Comparison of ENCODE assay signal across 11 cellular contexts in genomic region chr19:8655340-8655709, GRCh38. TPM values are rescaled to one million over a fixed set of nuclear protein-coding genes. Genes with fewer than 3 reads are reported as not detected.
DNase-seq lines count a peak whose midpoint lies in the region; ATAC-seq and TF ChIP-seq lines count a peak whose summit lies in the region.
"Had no signal": no experiment of that assay in that cellular context is flagged by ENCODE, and none has a peak within 500 bp of the region (broad histone marks: within the 10 kb centered on the region; RNA-seq: fewer than 3 reads in every experiment).

No MANE protein-coding gene starts in this region.

- H3K79me2 ChIP-seq in neural progenitor cell (ENCODE audit: low read depth) (no peaks in the 10 kb centered on the region), H9 (ENCODE audit: insufficient read depth, low read length) (no peaks in the 10 kb centered on the region)

- no peak overlapping the region for H3K23ac ChIP-seq in H9 (ENCODE audit: insufficient read length, low read depth, low read length)

- no peaks in the 10 kb centered on the region for H3F3A ChIP-seq in neural progenitor cell (ENCODE audit: low read depth)

- H3K36me3 Mint-ChIP-seq in activated CD4-positive, alpha-beta memory T cell treated with anti-CD3 and anti-CD28 coated beads for 36 hours = no peaks in the 10 kb centered on the region
- no peaks in the 10 kb centered on the region for H3K36me3 Mint-ChIP-seq in neural progenitor cell
- no peaks in the 10 kb centered on the region; a peak in 1 of 7 replicates for H3K36me3 Mint-ChIP-seq in H9 (ENCODE audit: insufficient read depth in 1 of 3, low read depth in 3 of 3)

- no peak overlapping the region for H3K4me3 Mint-ChIP-seq in activated CD4-positive, alpha-beta memory T cell treated with anti-CD3 and anti-CD28 coated beads for 36 hours
- no peak overlapping the region for H3K4me3 Mint-ChIP-seq in neural progenitor cell
- H3K4me3 Mint-ChIP-seq in H9 = no peak overlapping the region

- H3T11ph ChIP-seq in H9 (ENCODE audit: low read length) = no peak overlapping the region

- no peak overlapping the region for H3K4ac ChIP-seq in H9 (ENCODE audit: low read depth, low read length)

- no peaks in the 10 kb centered on the region for H3K79me1 ChIP-seq in H9 (ENCODE audit: insufficient read depth, low read depth, low read length, poor library complexity, severe bottlenecking)

- intact Hi-C loops in right cardiac atrium (cut with DNase I) (loop anchor here in 3 of 4 donors (2.0 to 10.0 kb wide), 2 partner anchors 419 to 425 kb away; no protein-coding TSS in a partner anchor), left ventricle myocardium inferior (cut with micrococcal nuclease) (loop anchor here (5.0 kb wide), 1 partner anchor 422 kb away; no protein-coding TSS in a partner anchor)
- intact Hi-C loops in activated CD4-positive, alpha-beta memory T cell treated with anti-CD3 and anti-CD28 coated beads for 36 hours (cut with micrococcal nuclease) = loop anchor here (10.0 kb wide), 1 partner anchor 429 kb away; the partner anchor contains the start of gene OR1M1

- no peak overlapping the region for H2BK5ac ChIP-seq in H9 (ENCODE audit: insufficient read length, low read length)

- no peaks in the 10 kb centered on the region for H3K36me3 ChIP-seq in left ventricle myocardium inferior
- no peaks in the 10 kb centered on the region for H3K36me3 ChIP-seq in upper lobe of left lung
- H3K36me3 ChIP-seq in neural progenitor cell = no peaks in the 10 kb centered on the region
- H3K36me3 ChIP-seq: SJSA1, stomach had no signal

- no peak overlapping the region for H3K27ac ChIP-seq in right cardiac atrium (ENCODE audit: low read length)
- H3K27ac ChIP-seq in left ventricle myocardium inferior (replicated peaks) = no peak overlapping the region
- no peak overlapping the region for H3K27ac ChIP-seq in upper lobe of left lung
- H3K27ac ChIP-seq in neural progenitor cell = no peak overlapping the region
- no peak overlapping the region for H3K27ac ChIP-seq in H9 (ENCODE audit: insufficient read length, low read depth, low read length)
- H3K27ac ChIP-seq: SJSA1, stomach had no signal

- H3K23me2 ChIP-seq in H9 (ENCODE audit: insufficient read length, low read depth, low read length, poor library complexity, severe bottlenecking) = no peaks in the 10 kb centered on the region

- H2BK20ac ChIP-seq in H9 (ENCODE audit: low read depth, low read length, poor library complexity, severe bottlenecking) = no peak overlapping the region

- no peak overlapping the region for H3K14ac ChIP-seq in H9 (ENCODE audit: insufficient read depth, low read length)

- H2BK120ac ChIP-seq in H9 (ENCODE audit: low read depth, low read length, poor library complexity, severe bottlenecking) = no peak overlapping the region

- no peak overlapping the region for H4K91ac ChIP-seq in H9 (ENCODE audit: insufficient read length, low read depth, low read length)

- H4K20me1 ChIP-seq in neural progenitor cell (ENCODE audit: low read depth) (no peaks in the 10 kb centered on the region), H9 (ENCODE audit: control insufficient read depth, insufficient read depth, insufficient read length) (no peaks in the 10 kb centered on the region)

- no peak overlapping the region for H2BK15ac ChIP-seq in H9 (ENCODE audit: low read depth, low read length)

- 83% methylated on average over 12 of the region's 12 CpGs for WGBS in right cardiac atrium
- 68% methylated on average over 7 of the region's 12 CpGs; no CpG with 5 or more reads in 1 of the 2 donors for WGBS in upper lobe of left lung, 2 donors
- no CpG with 5 or more reads among the region's 12 CpGs for WGBS in H9 (ENCODE audit: extremely low coverage, insufficient read length, low lambda C conversion rate)

- H3K9ac ChIP-seq in neural progenitor cell = no peak overlapping the region
- no peak overlapping the region for H3K9ac ChIP-seq in H9 (ENCODE audit: extremely low read depth, insufficient read length, low read length)

- H3K9me3 ChIP-seq in right cardiac atrium (ENCODE audit: control insufficient read depth, low read length) (no peaks in the 10 kb centered on the region), left ventricle myocardium inferior (replicated peaks) (no peaks in the 10 kb centered on the region), upper lobe of left lung (no peaks in the 10 kb centered on the region), neural progenitor cell (ENCODE audit: low read depth) (no peaks in the 10 kb centered on the region), H9 (ENCODE audit: control insufficient read depth, low read depth, low read length) (no peaks in the 10 kb centered on the region)
- H3K9me3 ChIP-seq: SJSA1, stomach had no signal

- POLR2A ChIA-PET in activated CD4-positive, alpha-beta memory T cell treated with anti-CD3 and anti-CD28 coated beads for 36 hours (lab: Charles Lee) = no interaction called here

- no peaks in the 10 kb centered on the region for H3K9me3 Mint-ChIP-seq in activated CD4-positive, alpha-beta memory T cell treated with anti-CD3 and anti-CD28 coated beads for 36 hours
- no peaks in the 10 kb centered on the region for H3K9me3 Mint-ChIP-seq in neural progenitor cell
- H3K9me3 Mint-ChIP-seq in H9 = no peaks in the 10 kb centered on the region

- no peak for TF ChIP-seq CTCF in left ventricle myocardium inferior (IDR thresholded peaks at IDR 0.05; ENCODE audit: borderline replicate concordance)
- TF ChIP-seq CTCF in upper lobe of left lung (IDR thresholded peaks at IDR 0.05) = no peak
- TF ChIP-seq CTCF in neural progenitor cell (IDR thresholded peaks at IDR 0.05) = no peak
- no peak for TF ChIP-seq CTCF in H9 (conservative IDR thresholded peaks at IDR 0.05)

- no peak for TF ChIP-seq EP300 in upper lobe of left lung (IDR thresholded peaks at IDR 0.05)

- H3K4me3 ChIP-seq in right cardiac atrium (ENCODE audit: low read length) (no peak overlapping the region), left ventricle myocardium inferior (no peak overlapping the region), upper lobe of left lung (peak overlapping the region in 1 of 4 donors; percentile 35), neural progenitor cell (no peak overlapping the region)
- H3K4me3 ChIP-seq: SJSA1 had no signal

- TF ChIP-seq POLR2A in upper lobe of left lung (IDR thresholded peaks at IDR 0.05) = no peak

- H3K4me2 ChIP-seq in neural progenitor cell (no peak overlapping the region), H9 (ENCODE audit: insufficient read depth, insufficient read length, low read length) (no peak overlapping the region)

- no peaks in the 10 kb centered on the region for H3K27me3 Mint-ChIP-seq in activated CD4-positive, alpha-beta memory T cell treated with anti-CD3 and anti-CD28 coated beads for 36 hours
- H3K27me3 Mint-ChIP-seq in neural progenitor cell (ENCODE audit: insufficient read depth, low read depth) = peaks cover 16% of the 10 kb centered on the region
- H3K27me3 Mint-ChIP-seq in H9 (ENCODE audit: low read depth) = peaks cover 17% of the 10 kb centered on the region

- no peak for DNase-seq in right cardiac atrium
- no peak for DNase-seq in left ventricle myocardium inferior
- DNase-seq in activated CD4-positive, alpha-beta memory T cell treated with anti-CD3 and anti-CD28 coated beads for 36 hours = peak; percentile 44
- peak; percentile 7 for DNase-seq in effector CD8-positive, alpha-beta T cell (lab: John Stamatoyannopoulos, UW)
- peak in 1 of 2 donors; percentile 50 for DNase-seq in upper lobe of left lung
- DNase-seq in neural progenitor cell (ENCODE audit: low spot score) = no peak
- no peak for DNase-seq in H9

- no peak overlapping the region for H2AK5ac ChIP-seq in H9 (ENCODE audit: insufficient read length, low read length)

- peaks cover 14% of the 10 kb centered on the region for H3K4me1 Mint-ChIP-seq in activated CD4-positive, alpha-beta memory T cell treated with anti-CD3 and anti-CD28 coated beads for 36 hours (ENCODE audit: low read depth)
- H3K4me1 Mint-ChIP-seq in neural progenitor cell (peaks cover 8% of the 10 kb centered on the region), H9 (peaks cover 2 to 15% of the 10 kb centered on the region in 2 experiments)

- H3K27me3 ChIP-seq in right cardiac atrium (ENCODE audit: control insufficient read depth, insufficient read depth) (no peaks in the 10 kb centered on the region), left ventricle myocardium inferior (ENCODE audit: low read depth) (peaks cover 71% of the 10 kb centered on the region), upper lobe of left lung (no peaks in the 10 kb centered on the region), neural progenitor cell (no peaks in the 10 kb centered on the region), H9 (ENCODE audit: insufficient read depth, low read length) (no peaks in the 10 kb centered on the region)

- no peak overlapping the region for H4K5ac ChIP-seq in H9 (ENCODE audit: insufficient read length, low read depth, low read length)

- no peaks in the 10 kb centered on the region for H3K4me1 ChIP-seq in right cardiac atrium (ENCODE audit: control insufficient read depth, insufficient read depth, low read length)
- H3K4me1 ChIP-seq in left ventricle myocardium inferior = no peaks in the 10 kb centered on the region
- peaks cover 4 to 13% (median 6%) of the 10 kb centered on the region in 4 donors for H3K4me1 ChIP-seq in upper lobe of left lung
- no peaks in the 10 kb centered on the region for H3K4me1 ChIP-seq in neural progenitor cell
- H3K4me1 ChIP-seq in H9 (ENCODE audit: insufficient read depth, low read length) = no peaks in the 10 kb centered on the region

- H2AFZ ChIP-seq in neural progenitor cell (replicated peaks) (no peak overlapping the region), H9 (ENCODE audit: low read length) (no peak overlapping the region)

- no peak overlapping the region for H3K27ac Mint-ChIP-seq in activated CD4-positive, alpha-beta memory T cell treated with anti-CD3 and anti-CD28 coated beads for 36 hours
- H3K27ac Mint-ChIP-seq in neural progenitor cell = no peak overlapping the region
- no peak overlapping the region; a peak in 1 of 7 replicates for H3K27ac Mint-ChIP-seq in H9

- H3K56ac ChIP-seq in H9 (ENCODE audit: insufficient read length, low read depth, low read length) = no peak overlapping the region

- H3K18ac ChIP-seq in H9 (ENCODE audit: insufficient read length, low read depth, low read length) = no peak overlapping the region

- CTCF ChIA-PET in activated CD4-positive, alpha-beta memory T cell treated with anti-CD3 and anti-CD28 coated beads for 36 hours (lab: Charles Lee) = interaction anchor here (0.5 to 5.3 kb wide), 11 partner anchors 9 to 480 kb away, joined by 3 to 173 read pairs (median 4); no protein-coding TSS in a partner anchor

- H4K8ac ChIP-seq in H9 (replicated peaks; ENCODE audit: insufficient read length, low read depth, low read length) = no peak overlapping the region

- ATAC-seq in right cardiac atrium (peak; percentile 17 to 35), upper lobe of left lung (ENCODE audit: low FRiP score in 2 of 2) (peak; percentile 10 to 34), GM18873 (IDR thresholded peaks at IDR 0.05; ENCODE audit: low FRiP score, unreplicated experiment) (no peak)

- H2BK12ac ChIP-seq in H9 (ENCODE audit: insufficient read length, low read depth, low read length) = no peak overlapping the region

RNA-seq across cellular contexts. Expression of gene NFILZ, which starts 24.9 kb away (rescaled TPM):
- total RNA-seq in right cardiac atrium (not detected), left ventricle myocardium inferior (not detected), upper lobe of left lung (not detected), neural progenitor cell (ENCODE audit: low replicate concordance) (not detected in 2 replicates), H9 (2021) (not detected in 2 replicates)
- not detected for polyA plus RNA-seq in right cardiac atrium
- total RNA-seq in activated CD4-positive, alpha-beta memory T cell treated with anti-CD3 and anti-CD28 coated beads for 36 hours = not detected
- total RNA-seq: mucosa of gallbladder, SJSA1, stomach had no signal
- polyA plus RNA-seq: stomach had no signal

RNA-seq across cellular contexts. Expression of gene ACTL9, which starts 43.3 kb away (rescaled TPM):
- total RNA-seq in right cardiac atrium = not detected
- polyA plus RNA-seq in right cardiac atrium = not detected
- total RNA-seq in left ventricle myocardium inferior = not detected
- total RNA-seq in activated CD4-positive, alpha-beta memory T cell treated with anti-CD3 and anti-CD28 coated beads for 36 hours = not detected
- total RNA-seq in upper lobe of left lung = not detected
- not detected in 2 replicates for total RNA-seq in neural progenitor cell (ENCODE audit: low replicate concordance)
- not detected in 2 replicates for total RNA-seq in H9 (2021)
- total RNA-seq: mucosa of gallbladder, SJSA1, stomach had no signal
- polyA plus RNA-seq: stomach had no signal

RNA-seq across cellular contexts. Expression of gene ADAMTS10, which starts 44.8 kb away (rescaled TPM):
- 10 to 100 TPM; 16.1 to 29.3 (median 22.0) TPM for total RNA-seq in right cardiac atrium
- 18.1 TPM for polyA plus RNA-seq in right cardiac atrium
- total RNA-seq in left ventricle myocardium inferior = 11.5 TPM
- total RNA-seq in activated CD4-positive, alpha-beta memory T cell treated with anti-CD3 and anti-CD28 coated beads for 36 hours = 1 to 10 TPM; 3.4 to 3.9 TPM
- total RNA-seq in upper lobe of left lung = 100 to 1,000 TPM in 1 of 6 donors, 10 to 100 TPM in 5; 11.9 to 103 (median 19.8) TPM
- 5.8 and 7.9 TPM in 2 replicates for total RNA-seq in neural progenitor cell (ENCODE audit: low replicate concordance)
- total RNA-seq in H9 (2021) = 25.6 and 26.5 TPM in 2 replicates

Comparison
In these comparisons a context has a peak if more than half of its experiments do, and no peak if none do; other contexts are left out.
1. DNase-seq: peak in activated CD4-positive, alpha-beta memory T cell treated with anti-CD3 and anti-CD28 coated beads for 36 hours (single experiment) and effector CD8-positive, alpha-beta T cell (single experiment); none in right cardiac atrium (0 of 3), left ventricle myocardium inferior (single experiment), neural progenitor cell (single experiment) and H9 (single experiment).